Comparison of ENCODE assay signal across 25 cellular contexts in the genomic region with DNA sequence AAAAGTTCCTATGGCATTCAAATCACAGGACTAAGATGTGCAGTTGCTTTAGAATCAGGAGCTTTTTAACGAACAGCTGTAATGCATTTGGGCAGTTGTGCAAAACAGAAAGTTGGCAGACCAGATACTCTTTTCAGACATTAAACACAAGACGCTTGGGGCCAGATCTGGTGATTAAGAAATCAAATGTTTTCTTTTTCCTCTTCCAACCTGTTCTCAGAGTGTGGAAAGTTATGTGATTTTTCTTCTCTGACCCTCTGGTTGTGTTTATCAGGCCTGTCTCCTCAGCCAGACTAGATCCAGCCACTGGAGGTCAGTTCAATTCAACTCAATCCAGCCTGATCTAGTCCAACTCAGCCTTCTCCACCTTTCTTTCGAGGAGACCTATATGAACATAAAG.
"Had no signal": no experiment of that assay in that cellular context is flagged by ENCODE, and none has a peak within 500 bp of the region (broad histone marks: within the 10 kb centered on the region; RNA-seq: fewer than 3 reads in every experiment).

No MANE protein-coding gene starts in this region.

- DNase-seq: activated CD4-positive, alpha-beta T cell treated with anti-CD3 and anti-CD28 coated beads for 48 hours; activated CD4-positive, alpha-beta T cell treated with anti-CD3 and anti-CD28 coated beads, Interleukin-2, amount 50 U/mL, for 48 hours; activated CD8-positive, alpha-beta memory T cell treated with anti-CD3 and anti-CD28 coated beads for 24 hours; activated effector memory CD4-positive, alpha-beta T cell treated with Interleukin-2 at 50 U/mL for 16 hours; activated naive CD4-positive, alpha-beta T cell treated with Interleukin-2 at 50 U/mL for 16 hours; activated naive CD8-positive, alpha-beta T cell treated with anti-CD3 and anti-CD28 coated beads for 36 hours; endodermal cell; esophagus squamous epithelium; foreskin fibroblast; heart right ventricle; kidney glomerular epithelial cell; left lung; naive B cell; nephron progenitor cell; psoas muscle; spleen; stimulated activated naive CD4-positive, alpha-beta T cell; SW 1271; T1000; transverse colon; WERI-Rb-1 had no signal

- H3K36me3 ChIP-seq: esophagus squamous epithelium, heart right ventricle, left lung, spleen, suprapubic skin, transverse colon, WERI-Rb-1 had no signal

- H3K4me3 ChIP-seq: esophagus squamous epithelium, heart right ventricle, left lung, psoas muscle, spleen, suprapubic skin, transverse colon had no signal

- H3K27me3 ChIP-seq: esophagus squamous epithelium, heart right ventricle, left lung, spleen, suprapubic skin, transverse colon had no signal

- H3K9me3 ChIP-seq: esophagus squamous epithelium, left lung, psoas muscle, suprapubic skin, transverse colon had no signal

- H3K9ac ChIP-seq: parathyroid adenoma had no signal

- FAIRE-seq: astrocyte had no signal

- ATAC-seq: activated CD4-positive, CD25-positive, alpha-beta regulatory T cell treated with anti-CD3 and anti-CD28 coated beads, Interleukin-2, amount 50 U/mL, for 24 hours; left lung; psoas muscle had no signal

- H3K27ac ChIP-seq: heart right ventricle, left lung, parathyroid adenoma, psoas muscle, spleen, suprapubic skin, transverse colon, WERI-Rb-1 had no signal

- H3K4me1 ChIP-seq: esophagus squamous epithelium, heart right ventricle, left lung, parathyroid adenoma, psoas muscle, spleen, suprapubic skin, transverse colon had no signal
